Comparison of ENCODE assay signal across 9 cellular contexts in the genomic region with DNA sequence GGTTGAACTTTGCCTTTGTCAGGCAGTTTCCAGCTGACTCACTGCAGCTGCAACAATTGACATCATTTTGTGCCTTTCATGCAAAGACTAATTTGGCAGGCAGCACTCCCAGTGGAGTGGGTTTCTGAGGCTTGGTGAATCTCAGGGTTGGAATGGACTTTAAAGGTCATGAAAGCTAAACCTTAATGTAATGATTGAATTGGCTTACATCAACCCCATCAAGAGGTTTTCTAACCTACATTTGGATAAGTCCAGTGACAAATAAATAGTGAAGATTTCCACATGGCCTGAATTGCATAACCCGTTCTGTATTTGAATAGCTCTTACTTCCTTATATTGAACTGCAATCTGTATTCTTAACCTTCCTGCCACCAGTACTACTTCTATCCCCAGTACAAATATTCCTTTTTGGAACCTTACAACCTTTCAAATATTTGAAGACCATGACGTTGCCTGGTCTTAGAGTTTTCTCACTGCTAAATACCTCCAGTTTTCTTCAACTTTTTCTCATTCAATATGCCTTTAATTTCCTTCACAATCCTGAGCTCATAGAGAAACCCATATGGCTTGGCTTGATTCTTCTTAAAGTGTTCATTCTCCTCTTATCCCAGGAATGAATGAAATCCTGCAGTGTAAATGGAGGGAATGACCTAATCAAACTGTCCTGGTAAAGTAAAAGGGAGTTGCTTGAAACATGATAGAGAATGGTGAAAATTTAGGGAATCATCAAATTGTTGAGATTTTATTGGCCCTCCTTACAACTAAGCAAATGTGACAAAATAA.
DNase-seq lines count a peak whose midpoint lies in the region; ATAC-seq and FAIRE-seq lines count a peak whose summit lies in the region.
"Had no signal": no experiment of that assay in that cellular context is flagged by ENCODE, and none has a peak within 500 bp of the region (broad histone marks: within the 10 kb centered on the region; RNA-seq: fewer than 3 reads in every experiment).

No MANE protein-coding gene starts in this region.

- peaks cover 0 to 18% (median 0%) of the 10 kb centered on the region in 5 donors for H3K4me1 ChIP-seq in subcutaneous abdominal adipose tissue (ENCODE audit: control insufficient read depth in 5 of 5, insufficient read depth in 5 of 5, low read length in 5 of 5)

- no peak overlapping the region for H3K4me3 ChIP-seq in subcutaneous abdominal adipose tissue (ENCODE audit: low read depth in 1 of 5, low read length in 5 of 5)

- peak overlapping the region; percentile 87 for H3K27ac ChIP-seq in subcutaneous abdominal adipose tissue (ENCODE audit: low read depth, low read length)

- no peaks in the 10 kb centered on the region for H3K27me3 ChIP-seq in subcutaneous abdominal adipose tissue (ENCODE audit: control insufficient read depth in 5 of 5, insufficient read depth in 4 of 5, low read length in 5 of 5)

- ATAC-seq in HG03457 (IDR thresholded peaks at IDR 0.05; ENCODE audit: unreplicated experiment) (no peak), GM21723 (IDR thresholded peaks at IDR 0.05; ENCODE audit: unreplicated experiment) (no peak)

- peak; percentile 15 for DNase-seq in HuH-7 (ENCODE audit: low spot score)
- DNase-seq in amniotic epithelial cell (ENCODE audit: low read depth), result peak; percentile 56
- DNase-seq in islet precursor cell, result peak; percentile 52
- DNase-seq in RCC 7860 (ENCODE audit: low spot score), result no peak
- DNase-seq: activated naive CD4-positive, alpha-beta T cell treated with anti-CD3 and anti-CD28 coated beads, Interleukin-2, amount 50 U/mL, for 16 hours; stimulated activated CD4-positive, alpha-beta T cell treated with anti-CD3 and anti-CD28 coated beads, Interleukin-4, amount 100 ng/mL, for 1 hour had no signal

- no peak for FAIRE-seq in RCC 7860 (lab: Jason Lieb, UNC)

- H3K36me3 ChIP-seq in subcutaneous abdominal adipose tissue (ENCODE audit: control insufficient read depth in 5 of 5, insufficient read depth in 5 of 5, low read length in 5 of 5), result no peaks in the 10 kb centered on the region

- H3K9me3 ChIP-seq in subcutaneous abdominal adipose tissue (ENCODE audit: control insufficient read depth in 5 of 5, low read length in 5 of 5), result no peaks in the 10 kb centered on the region

- no peak overlapping the region for H3K9ac ChIP-seq in subcutaneous abdominal adipose tissue (ENCODE audit: low read length in 5 of 5)
